In the genomic region with DNA sequence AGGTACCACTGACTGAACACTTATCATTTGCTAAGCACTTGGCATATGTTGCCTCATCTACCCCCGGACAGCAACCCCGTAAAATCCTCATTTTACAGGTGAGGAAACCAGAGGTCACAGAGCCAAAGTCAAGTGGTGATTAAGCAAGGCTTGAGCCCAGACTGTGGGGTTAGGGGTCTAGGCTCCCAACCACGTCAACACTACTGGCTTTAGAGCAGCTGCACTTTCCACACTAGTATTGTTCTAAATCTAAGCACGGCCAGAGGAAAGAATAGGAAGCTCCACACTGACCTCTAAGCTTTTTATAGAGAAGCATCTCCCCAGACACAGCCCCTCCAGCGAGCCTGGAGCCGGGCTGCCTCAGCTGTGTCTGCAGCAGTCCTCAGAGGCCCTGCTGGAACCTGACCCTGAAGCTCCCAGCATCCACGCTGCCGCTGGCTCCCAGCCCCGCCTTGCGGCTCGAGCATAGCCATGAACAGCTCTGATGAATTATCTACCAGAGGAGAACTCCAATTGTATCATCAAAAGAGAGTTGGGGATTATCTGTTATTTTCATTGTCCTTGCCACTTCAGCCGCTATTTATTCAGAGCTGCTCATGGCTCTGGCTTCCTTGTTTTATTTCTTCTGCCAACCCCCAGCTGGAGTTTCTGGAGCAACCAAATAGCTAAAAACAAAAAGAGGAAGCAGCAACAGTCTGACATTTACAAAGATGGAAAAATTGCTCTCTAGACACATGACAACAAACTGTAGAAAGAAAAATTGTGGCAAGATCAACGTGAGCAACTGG, we compare ENCODE assay signal across 9 cellular contexts.
DNase-seq lines count a peak whose midpoint lies in the region; ATAC-seq and TF ChIP-seq lines count a peak whose summit lies in the region.
"Had no signal": no experiment of that assay in that cellular context is flagged by ENCODE, and none has a peak within 500 bp of the region (broad histone marks: within the 10 kb centered on the region; RNA-seq: fewer than 3 reads in every experiment).

No MANE protein-coding gene starts in this region.

- peak; percentile 93 for ATAC-seq in aorta (ENCODE audit: low FRiP score)
- ATAC-seq in GM19395 (IDR thresholded peaks at IDR 0.05; ENCODE audit: unreplicated experiment): no peak

- H3K9me2 ChIP-seq in DOHH2 (replicated peaks; ENCODE audit: control insufficient read depth, low read length): no peaks in the 10 kb centered on the region

- no peaks in the 10 kb centered on the region for H4K20me1 ChIP-seq in DOHH2 (ENCODE audit: control insufficient read depth, insufficient read depth, low read depth, low read length)

- no peak overlapping the region for H3K4me3 ChIP-seq in DOHH2 (ENCODE audit: low read length)
- H3K4me3 ChIP-seq in mucosa of rectum (ENCODE audit: low read length in 2 of 2): no peak overlapping the region
- H3K4me3 ChIP-seq in aorta (ENCODE audit: low read length in 2 of 2): no peak overlapping the region

- no peaks in the 10 kb centered on the region for H3K79me2 ChIP-seq in DOHH2 (ENCODE audit: control insufficient read depth, low read length)

- no peaks in the 10 kb centered on the region for H3K36me3 ChIP-seq in DOHH2 (ENCODE audit: control insufficient read depth, low read length)
- no peaks in the 10 kb centered on the region for H3K36me3 ChIP-seq in mucosa of rectum (ENCODE audit: control insufficient read depth in 2 of 2, insufficient read depth in 2 of 2, low read length in 2 of 2)
- H3K36me3 ChIP-seq in aorta (ENCODE audit: control insufficient read depth in 1 of 2, insufficient read depth in 2 of 2, low read length in 1 of 2): no peaks in the 10 kb centered on the region

- TF ChIP-seq CTCF in DOHH2 (IDR thresholded peaks at IDR 0.05; ENCODE audit: low read depth, low read length, poor library complexity, severe bottlenecking): no peak
- no peak for TF ChIP-seq CTCF in GM20000 (IDR thresholded peaks at IDR 0.05; ENCODE audit: extremely low read depth, missing control alignments)

- H3K4me1 ChIP-seq in DOHH2 (ENCODE audit: control insufficient read depth, low read length) (peaks cover 24% of the 10 kb centered on the region), mucosa of rectum (ENCODE audit: control insufficient read depth in 2 of 2, insufficient read depth in 2 of 2, low read length in 2 of 2) (peaks cover 8 to 20% of the 10 kb centered on the region in 2 donors), aorta (ENCODE audit: control insufficient read depth in 1 of 2, insufficient read depth in 2 of 2, low read length in 2 of 2) (peaks cover 3 to 4% of the 10 kb centered on the region in 2 donors)

- H3K9me3 ChIP-seq in DOHH2 (ENCODE audit: control insufficient read depth, insufficient read depth, low read length) (no peaks in the 10 kb centered on the region), mucosa of rectum (ENCODE audit: control insufficient read depth in 2 of 2, low read length in 2 of 2) (no peaks in the 10 kb centered on the region), aorta (ENCODE audit: control insufficient read depth, low read length) (no peaks in the 10 kb centered on the region)

- WGBS in aorta, 2 donors: 20 to 22% methylated on average over 13 of the region's 13 CpGs

- peak; percentile 34 for DNase-seq in NCI-H748 treated with DMSO at 0.1 percent for 48 hours (lab: John Stamatoyannopoulos, UW)
- peak; percentile 79 for DNase-seq in dermis blood vessel endothelial cell
- peak; percentile 89 to 90 for DNase-seq in aorta
- DNase-seq in NCI-H1436 treated with DMSO at 0.1 percent for 48 hours (lab: John Stamatoyannopoulos, UW): no peak
- no peak for DNase-seq in GM20000 (ENCODE audit: low spot score)

- peak overlapping the region in 1 of 2 donors; percentile 27 for H3K9ac ChIP-seq in mucosa of rectum (ENCODE audit: low read depth in 1 of 2, low read length in 2 of 2)

- intact Hi-C loops in aorta (cut with DNase I): loop anchor here (5.0 kb wide), 2 partner anchors 45 to 65 kb away; no protein-coding TSS in a partner anchor

- H3F3A ChIP-seq in DOHH2 (ENCODE audit: control insufficient read depth, insufficient read depth): 0 out of 2 replicates have a peak, but pooled peaks cover 3% of the 10 kb centered on the region

- peak overlapping the region; percentile 15 for H3K4me2 ChIP-seq in DOHH2 (ENCODE audit: low read length)

- H3K27ac ChIP-seq in DOHH2 (ENCODE audit: low read depth, low read length) (no peak overlapping the region), mucosa of rectum (ENCODE audit: low read depth in 2 of 2, low read length in 2 of 2) (peak overlapping the region; percentile 74 to 83), aorta (ENCODE audit: low read depth in 1 of 2, low read length in 2 of 2) (peak overlapping the region; percentile 78 to 95)
- H3K27ac ChIP-seq: epithelial cell of prostate had no signal

- H3K27me3 ChIP-seq in DOHH2 (ENCODE audit: control insufficient read depth, low read length) (no peaks in the 10 kb centered on the region), mucosa of rectum (ENCODE audit: control insufficient read depth in 2 of 2, insufficient read depth in 2 of 2, low read length in 2 of 2) (no peaks in the 10 kb centered on the region), aorta (ENCODE audit: control insufficient read depth in 1 of 2, insufficient read depth in 2 of 2, low read length in 1 of 2) (no peaks in the 10 kb centered on the region)

Comparison
In these comparisons a context has a peak if more than half of its experiments do, and no peak if none do; other contexts are left out.
1. DNase-seq: peak in NCI-H748 treated with DMSO at 0.1 percent for 48 hours (single experiment), dermis blood vessel endothelial cell (single experiment) and aorta (2 of 2); none in NCI-H1436 treated with DMSO at 0.1 percent for 48 hours (single experiment) and GM20000 (single experiment).